8 cellular contexts compared by ENCODE assay signal in the genomic region with DNA sequence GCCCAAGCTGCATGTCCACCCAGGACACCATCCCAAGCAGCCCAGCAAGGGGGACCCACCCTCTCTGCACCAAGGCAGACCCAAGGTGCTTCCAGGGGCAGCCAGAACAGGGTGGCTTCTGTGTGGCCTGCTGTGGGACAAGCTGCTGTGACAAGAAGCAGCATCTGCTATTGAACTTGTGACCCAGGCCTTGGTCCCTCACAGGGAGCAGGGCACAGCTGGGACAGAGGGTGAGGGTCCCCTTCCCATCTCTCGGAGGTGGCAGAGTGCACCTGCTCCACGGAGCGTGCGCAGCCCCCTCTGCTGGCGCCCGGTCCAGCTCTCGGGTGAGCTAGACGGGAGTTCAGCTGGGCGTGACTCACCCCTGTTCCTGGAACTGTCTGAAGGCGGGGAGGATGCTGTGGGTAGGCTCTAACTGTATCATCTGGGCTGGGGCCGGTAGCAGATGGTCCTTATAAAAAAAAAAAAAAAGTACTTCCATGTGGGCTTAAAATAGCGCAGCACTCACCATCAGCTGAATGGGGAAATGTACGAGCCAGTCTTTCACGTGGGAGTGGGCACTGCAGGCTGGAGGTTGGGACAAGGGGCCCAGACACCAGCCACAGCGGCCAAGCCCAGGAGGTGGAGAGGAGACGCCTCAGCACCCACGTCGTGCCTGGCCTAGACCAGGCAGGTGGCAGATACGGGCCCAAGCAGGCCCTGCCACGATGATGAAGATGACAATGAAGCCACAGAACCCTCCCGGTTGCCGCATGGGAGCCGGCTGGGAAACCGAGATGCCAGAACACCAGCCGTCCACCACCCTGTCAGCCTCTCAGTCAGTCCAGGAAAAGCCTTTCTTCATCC.
DNase-seq lines count a peak whose midpoint lies in the region; ATAC-seq and TF ChIP-seq lines count a peak whose summit lies in the region.

No MANE protein-coding gene starts in this region.

- no peak overlapping the region for H3K4me3 ChIP-seq in epithelial cell of proximal tubule (ENCODE audit: low read depth, low read length)
- H3K4me3 ChIP-seq in thymus (ENCODE audit: low read length): no peak overlapping the region

- peaks cover 52% of the 10 kb centered on the region for H3K4me1 ChIP-seq in thymus (ENCODE audit: control insufficient read depth, insufficient read depth, low read length)

- H3K4me3 Mint-ChIP-seq in activated CD4-positive, alpha-beta memory T cell treated with anti-CD3 and anti-CD28 coated beads for 36 hours: peak overlapping the region; percentile 52

- no peaks in the 10 kb centered on the region for H3K36me3 ChIP-seq in thymus (ENCODE audit: control insufficient read depth, insufficient read depth)

- ATAC-seq in HG02870 (IDR thresholded peaks at IDR 0.05; ENCODE audit: unreplicated experiment): peak; percentile 45
- ATAC-seq in omental fat pad (ENCODE audit: low FRiP score): peak; percentile 92

- POLR2A ChIA-PET in activated CD4-positive, alpha-beta memory T cell treated with anti-CD3 and anti-CD28 coated beads for 36 hours (lab: Charles Lee): interaction anchor here (0.6 to 4.9 kb wide), 15 partner anchors 18 to 459 kb away, joined by 3 to 124 read pairs (median 29); partner anchors contain the start of genes ID2 and MBOAT2

- peaks cover 72% of the 10 kb centered on the region for H3K4me1 Mint-ChIP-seq in activated CD4-positive, alpha-beta memory T cell treated with anti-CD3 and anti-CD28 coated beads for 36 hours (ENCODE audit: low read depth)

- no peaks in the 10 kb centered on the region for H3K27me3 ChIP-seq in thymus (ENCODE audit: control insufficient read depth, insufficient read depth)

- H3K36me3 Mint-ChIP-seq in activated CD4-positive, alpha-beta memory T cell treated with anti-CD3 and anti-CD28 coated beads for 36 hours: peaks cover 2% of the 10 kb centered on the region

- H3K9me3 ChIP-seq in thymus (ENCODE audit: control insufficient read depth): no peaks in the 10 kb centered on the region

- H3K27me3 Mint-ChIP-seq in activated CD4-positive, alpha-beta memory T cell treated with anti-CD3 and anti-CD28 coated beads for 36 hours: no peaks in the 10 kb centered on the region

- H3K27ac ChIP-seq in thymus (ENCODE audit: low read depth): peak overlapping the region; percentile 54

- intact Hi-C loops in activated CD4-positive, alpha-beta memory T cell treated with anti-CD3 and anti-CD28 coated beads for 36 hours (cut with micrococcal nuclease): loop anchor here (5.0 kb wide), 3 partner anchors 773 to 1108 kb away; no protein-coding TSS in a partner anchor

- CTCF ChIA-PET in activated CD4-positive, alpha-beta memory T cell treated with anti-CD3 and anti-CD28 coated beads for 36 hours (lab: Charles Lee): interaction anchor here (0.6 to 4.3 kb wide), 20 partner anchors 9 to 1121 kb away, joined by 3 to 38 read pairs (median 3); partner anchors contain the start of gene ID2

- 5% methylated on average over 25 of the region's 25 CpGs for WGBS in thymus

- DNase-seq in NCI-H2107 treated with DMSO at 0.1 percent for 48 hours (lab: John Stamatoyannopoulos, UW; ENCODE audit: unreplicated experiment): peak; percentile 39
- DNase-seq in NCI-H2107 (lab: John Stamatoyannopoulos, UW): no peak
- peak; percentile 88 for DNase-seq in NCI-H524 treated with DMSO at 0.1 percent for 48 hours (lab: John Stamatoyannopoulos, UW)
- peak; percentile 96 for DNase-seq in activated CD4-positive, alpha-beta memory T cell treated with anti-CD3 and anti-CD28 coated beads for 36 hours
- DNase-seq in epithelial cell of proximal tubule (ENCODE audit: low read depth): no peak
- DNase-seq in omental fat pad (ENCODE audit: low spot score): peak; percentile 60

- TF ChIP-seq CTCF in epithelial cell of proximal tubule (conservative IDR thresholded peaks at IDR 0.05; ENCODE audit: low read depth, low read length): peak; percentile 19
- no peak for TF ChIP-seq CTCF in omental fat pad (IDR thresholded peaks at IDR 0.05)

- H3K27ac Mint-ChIP-seq in activated CD4-positive, alpha-beta memory T cell treated with anti-CD3 and anti-CD28 coated beads for 36 hours: peak overlapping the region; percentile 100

- H3K9me3 Mint-ChIP-seq in activated CD4-positive, alpha-beta memory T cell treated with anti-CD3 and anti-CD28 coated beads for 36 hours: no peaks in the 10 kb centered on the region

Comparison
In these comparisons a context has a peak if more than half of its experiments do, and no peak if none do; other contexts are left out.
1. DNase-seq: peak in NCI-H2107 treated with DMSO at 0.1 percent for 48 hours (single experiment), NCI-H524 treated with DMSO at 0.1 percent for 48 hours (single experiment), activated CD4-positive, alpha-beta memory T cell treated with anti-CD3 and anti-CD28 coated beads for 36 hours (single experiment) and omental fat pad (single experiment); none in NCI-H2107 (single experiment) and epithelial cell of proximal tubule (single experiment).